20 cellular contexts compared by ENCODE assay signal in the genomic region with DNA sequence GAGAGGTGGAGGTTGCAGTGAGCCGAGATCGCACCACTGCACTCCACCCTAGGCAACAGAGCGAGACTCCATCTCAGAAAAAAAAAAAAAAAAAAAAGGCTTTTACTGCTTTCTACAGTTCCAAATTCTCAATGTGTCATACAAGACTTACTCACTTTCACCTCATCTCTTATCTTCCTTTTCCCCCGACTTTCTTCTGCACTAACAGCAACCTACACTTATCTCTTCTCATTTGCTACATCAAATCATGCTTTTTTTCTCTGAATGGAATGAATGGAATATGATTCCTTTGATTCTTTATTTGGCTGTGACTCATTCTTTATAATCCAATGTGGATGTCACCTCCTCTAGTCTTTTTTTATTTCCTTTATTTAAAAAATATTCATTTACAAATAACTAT.
DNase-seq lines count a peak whose midpoint lies in the region; FAIRE-seq and TF ChIP-seq lines count a peak whose summit lies in the region.
"Had no signal": no experiment of that assay in that cellular context is flagged by ENCODE, and none has a peak within 500 bp of the region (broad histone marks: within the 10 kb centered on the region; RNA-seq: fewer than 3 reads in every experiment).

No MANE protein-coding gene starts in this region.

- DNase-seq in COLO829 (ENCODE audit: low spot score) (peak; percentile 2), astrocyte (ENCODE audit: low read depth) (peak; percentile 58), kidney glomerular epithelial cell (lab: John Stamatoyannopoulos, UW) (peak; percentile 1), mucosa of gallbladder (ENCODE audit: low spot score) (no peak), NCI-H1092 (lab: John Stamatoyannopoulos, UW) (no peak), HEK293T (ENCODE audit: extremely low spot score) (no peak)
- DNase-seq: BE2C; CD4-positive, alpha-beta memory T cell; COR-L47; DMS153; H7; Kasumi-1; KBM-7 had no signal

- no peaks in the 10 kb centered on the region for H3K36me3 Mint-ChIP-seq in astrocyte (ENCODE audit: low read depth, unreplicated experiment)

- H3K9me3 ChIP-seq in HEK293 (ENCODE audit: control insufficient read depth, insufficient read depth, low read depth, low read length) (no peaks in the 10 kb centered on the region), astrocyte (ENCODE audit: insufficient read depth, low read depth, low read length) (no peaks in the 10 kb centered on the region)
- H3K9me3 ChIP-seq: BE2C had no signal

- CTCF ChIA-PET in HEK293 (lab: Yijun Ruan, JAX) = no interaction called here
- CTCF ChIA-PET in HEK293T (lab: Yijun Ruan, JAX) = no interaction called here

- no peak overlapping the region for H3K9ac ChIP-seq in astrocyte (ENCODE audit: low read length)

- TF ChIP-seq CTCF in HEK293 (tag by site-specific recombination; IDR thresholded peaks at IDR 0.05) (no peak), astrocyte (IDR thresholded peaks at IDR 0.05; ENCODE audit: insufficient read depth, low read depth, low read length) (no peak)

- H3K4me3 ChIP-seq in HEK293 (ENCODE audit: low read depth, low read length) (no peak overlapping the region), astrocyte (ENCODE audit: insufficient read depth, low read depth, low read length) (no peak overlapping the region)
- H3K4me3 ChIP-seq: GM12878, GM23338 had no signal

- POLR2A ChIA-PET in HEK293 (lab: Yijun Ruan, JAX) (no interaction called here), HEK293T (lab: Yijun Ruan, JAX) (no interaction called here)

- no peaks in the 10 kb centered on the region for H3K27me3 Mint-ChIP-seq in astrocyte (ENCODE audit: low read depth, unreplicated experiment)
- H3K27me3 Mint-ChIP-seq: CD4-positive, alpha-beta memory T cell had no signal

- H3K27ac ChIP-seq in HEK293 (ENCODE audit: extremely low read depth, low read depth, low read length) (no peak overlapping the region), astrocyte (ENCODE audit: low read depth, low read length) (no peak overlapping the region)
- H3K27ac ChIP-seq: C4-2B had no signal

- H2AFZ ChIP-seq in astrocyte (ENCODE audit: low read depth, low read length) = no peak overlapping the region
- H2AFZ ChIP-seq: GM23338 had no signal

- peaks cover 3 to 15% of the 10 kb centered on the region in 2 experiments; a peak in 2 of 3 replicates for H3K36me3 ChIP-seq in HEK293 (ENCODE audit: control insufficient read depth in 2 of 2, insufficient read depth in 1 of 2, low read length in 2 of 2)
- peaks cover 2% of the 10 kb centered on the region for H3K36me3 ChIP-seq in astrocyte (ENCODE audit: insufficient read depth, low read length)
- H3K36me3 ChIP-seq: BE2C had no signal

- H3K79me2 ChIP-seq in astrocyte (ENCODE audit: insufficient read depth, low read length) = no peaks in the 10 kb centered on the region

- no peak overlapping the region for H3K4me2 ChIP-seq in astrocyte (ENCODE audit: low read length)
- H3K4me2 ChIP-seq: GM23338 had no signal

- H3K4me3 Mint-ChIP-seq in astrocyte (ENCODE audit: unreplicated experiment) = no peak overlapping the region
- H3K4me3 Mint-ChIP-seq: CD4-positive, alpha-beta memory T cell; GM23338 had no signal

- H3K27ac Mint-ChIP-seq in astrocyte (ENCODE audit: unreplicated experiment) = no peak overlapping the region
- H3K27ac Mint-ChIP-seq: CD4-positive, alpha-beta memory T cell; GM23338 had no signal

- H3K9me3 Mint-ChIP-seq in astrocyte (ENCODE audit: unreplicated experiment) = peaks cover 2% of the 10 kb centered on the region
- H3K9me3 Mint-ChIP-seq: CD4-positive, alpha-beta memory T cell; GM23338 had no signal

- FAIRE-seq in astrocyte (lab: Jason Lieb, UNC) = no peak
- FAIRE-seq: A204.1, D721Med, GM18507 had no signal

- no peaks in the 10 kb centered on the region for H3K4me1 ChIP-seq in HEK293 (ENCODE audit: control insufficient read depth, insufficient read depth, low read length)
- H3K4me1 ChIP-seq in astrocyte (ENCODE audit: insufficient read depth, low read length) = no peaks in the 10 kb centered on the region
- H3K4me1 ChIP-seq: BE2C had no signal

- H4K20me1 ChIP-seq in astrocyte (ENCODE audit: insufficient read depth, low read length) = no peaks in the 10 kb centered on the region

- no peaks in the 10 kb centered on the region for H3K4me1 Mint-ChIP-seq in astrocyte (ENCODE audit: low read depth, unreplicated experiment)
- H3K4me1 Mint-ChIP-seq: CD4-positive, alpha-beta memory T cell had no signal

- H3K27me3 ChIP-seq in astrocyte (ENCODE audit: insufficient read depth, low read length) = no peaks in the 10 kb centered on the region
- H3K27me3 ChIP-seq: BE2C had no signal

TF ChIP-seq in HEK293, 187 proteins besides CTCF, POLR2A, EP300 and RAD21:
- TF ChIP-seq PRDM1 (tag by site-specific recombination; IDR thresholded peaks at IDR 0.05) (peak; percentile 87), MEIS1 (CRISPR knock-in tag; IDR thresholded peaks at IDR 0.05; ENCODE audit: borderline replicate concordance) (no peak)

TF ChIP-seq in HEK293T, 16 proteins besides CTCF, POLR2A, EP300 and RAD21:
- no peak for TF ChIP-seq SUZ12 (IDR thresholded peaks at IDR 0.05)
- TF ChIP-seq FOXK2 (IDR thresholded peaks at IDR 0.05) = no peak
- TF ChIP-seq CTBP1 (IDR thresholded peaks at IDR 0.05; ENCODE audit: borderline replicate concordance) = no peak
- TF ChIP-seq FOXA1 (IDR thresholded peaks at IDR 0.05) = no peak
- no peak for TF ChIP-seq ELF4 (IDR thresholded peaks at IDR 0.05)
- TF ChIP-seq ZNF384 (IDR thresholded peaks at IDR 0.05) = no peak
- TF ChIP-seq, protein P1, sequence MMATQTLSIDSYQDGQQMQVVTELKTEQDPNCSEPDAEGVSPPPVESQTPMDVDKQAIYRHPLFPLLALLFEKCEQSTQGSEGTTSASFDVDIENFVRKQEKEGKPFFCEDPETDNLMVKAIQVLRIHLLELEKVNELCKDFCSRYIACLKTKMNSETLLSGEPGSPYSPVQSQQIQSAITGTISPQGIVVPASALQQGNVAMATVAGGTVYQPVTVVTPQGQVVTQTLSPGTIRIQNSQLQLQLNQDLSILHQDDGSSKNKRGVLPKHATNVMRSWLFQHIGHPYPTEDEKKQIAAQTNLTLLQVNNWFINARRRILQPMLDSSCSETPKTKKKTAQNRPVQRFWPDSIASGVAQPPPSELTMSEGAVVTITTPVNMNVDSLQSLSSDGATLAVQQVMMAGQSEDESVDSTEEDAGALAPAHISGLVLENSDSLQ (IDR thresholded peaks at IDR 0.05) = no peak
- no peak for TF ChIP-seq LEF1 (IDR thresholded peaks at IDR 0.05; ENCODE audit: borderline replicate concordance)
- no peak for TF ChIP-seq ARNT (IDR thresholded peaks at IDR 0.05)
- no peak for TF ChIP-seq SP1 (IDR thresholded peaks at IDR 0.05)
- no peak for TF ChIP-seq BHLHE40 (IDR thresholded peaks at IDR 0.05; ENCODE audit: borderline replicate concordance)
- TF ChIP-seq FOXM1 (IDR thresholded peaks at IDR 0.05; ENCODE audit: borderline replicate concordance) = no peak
- no peak for TF ChIP-seq TARDBP (IDR thresholded peaks at IDR 0.05)
- no peak for TF ChIP-seq HDGF (IDR thresholded peaks at IDR 0.05; ENCODE audit: borderline replicate concordance)
- no peak for TF ChIP-seq L3MBTL2 (conservative IDR thresholded peaks at IDR 0.05)
- TF ChIP-seq NFRKB (IDR thresholded peaks at IDR 0.05) = no peak

Comparison
In these comparisons a context has a peak if more than half of its experiments do, and no peak if none do; other contexts are left out.
1. DNase-seq: peak in COLO829 (single experiment), astrocyte (single experiment) and kidney glomerular epithelial cell (single experiment); none in mucosa of gallbladder (single experiment), NCI-H1092 (single experiment) and HEK293T (single experiment).